1 cellular context compared by ENCODE assay signal in the genomic region with DNA sequence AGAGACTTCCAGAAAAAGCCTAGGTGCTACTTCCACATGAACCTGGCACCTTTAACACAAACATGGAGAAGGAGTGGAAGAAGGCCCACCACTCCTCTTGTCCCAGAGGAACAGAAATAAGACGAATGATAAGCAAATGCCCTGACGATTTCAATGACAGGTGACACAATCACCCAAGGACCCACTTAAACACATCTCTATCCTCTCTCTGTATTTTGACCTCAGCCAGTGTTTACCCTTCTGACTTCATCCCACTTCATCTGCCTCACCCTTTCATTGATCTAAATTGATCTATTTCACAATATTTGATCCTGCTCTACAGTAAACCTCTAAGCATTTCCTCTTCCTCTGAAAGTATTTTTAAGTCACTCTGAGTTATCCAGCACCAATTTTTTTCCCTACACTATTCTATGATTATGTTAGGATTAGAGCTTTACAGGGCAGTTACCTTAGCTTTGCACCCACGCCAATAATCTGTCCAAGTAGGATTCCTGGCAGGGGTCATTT.
TF ChIP-seq lines count a peak whose summit lies in the region.

No MANE protein-coding gene starts in this region.

TF ChIP-seq in HepG2, 621 proteins besides CTCF, POLR2A, EP300 and RAD21 (continued from another document and continues in another):
- TF ChIP-seq, protein P1, sequence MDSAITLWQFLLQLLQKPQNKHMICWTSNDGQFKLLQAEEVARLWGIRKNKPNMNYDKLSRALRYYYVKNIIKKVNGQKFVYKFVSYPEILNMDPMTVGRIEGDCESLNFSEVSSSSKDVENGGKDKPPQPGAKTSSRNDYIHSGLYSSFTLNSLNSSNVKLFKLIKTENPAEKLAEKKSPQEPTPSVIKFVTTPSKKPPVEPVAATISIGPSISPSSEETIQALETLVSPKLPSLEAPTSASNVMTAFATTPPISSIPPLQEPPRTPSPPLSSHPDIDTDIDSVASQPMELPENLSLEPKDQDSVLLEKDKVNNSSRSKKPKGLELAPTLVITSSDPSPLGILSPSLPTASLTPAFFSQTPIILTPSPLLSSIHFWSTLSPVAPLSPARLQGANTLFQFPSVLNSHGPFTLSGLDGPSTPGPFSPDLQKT (CRISPR knock-in tag; IDR thresholded peaks at IDR 0.05; ENCODE audit: borderline replicate concordance) = no peak
- TF ChIP-seq GABPA (IDR thresholded peaks at IDR 0.05; ENCODE audit: low read depth, low read length) = no peak
- TF ChIP-seq GABPA (CRISPR knock-in tag; IDR thresholded peaks at IDR 0.05; ENCODE audit: low read depth) = peak; percentile 52
- TF ChIP-seq ZSCAN30 (CRISPR knock-in tag; IDR thresholded peaks at IDR 0.05) = no peak
- TF ChIP-seq NFYB (CRISPR knock-in tag; IDR thresholded peaks at IDR 0.05) = no peak
- TF ChIP-seq MEIS1 (CRISPR knock-in tag; IDR thresholded peaks at IDR 0.05; ENCODE audit: borderline replicate concordance) = peak; percentile 92; the same call in 1 of the 2 replicates
- TF ChIP-seq ZNF598 (CRISPR knock-in tag; IDR thresholded peaks at IDR 0.05; ENCODE audit: borderline replicate concordance) = no peak
- peak; percentile 87 for TF ChIP-seq SAP130 (CRISPR knock-in tag; IDR thresholded peaks at IDR 0.05; ENCODE audit: low read depth)
- no peak for TF ChIP-seq SP140L (CRISPR knock-in tag; IDR thresholded peaks at IDR 0.05; ENCODE audit: borderline replicate concordance)
- TF ChIP-seq IRF2 (CRISPR knock-in tag; IDR thresholded peaks at IDR 0.05) = peak; percentile 86; the same call in 1 of the 2 replicates
- TF ChIP-seq ZNF224 (CRISPR knock-in tag; IDR thresholded peaks at IDR 0.05) = no peak
- TF ChIP-seq ZNF782 (CRISPR knock-in tag; IDR thresholded peaks at IDR 0.05; ENCODE audit: borderline replicate concordance) = no peak
- no peak for TF ChIP-seq BRCA1 (CRISPR knock-in tag; IDR thresholded peaks at IDR 0.05)
- no peak for TF ChIP-seq SP2 (CRISPR knock-in tag; IDR thresholded peaks at IDR 0.05)
- no peak for TF ChIP-seq ZFAT (CRISPR knock-in tag; conservative IDR thresholded peaks at IDR 0.05)
- no peak for TF ChIP-seq PRPF4 (IDR thresholded peaks at IDR 0.05; ENCODE audit: low read depth, low read length, poor library complexity, severe bottlenecking)
- TF ChIP-seq ZNF644 (CRISPR knock-in tag; IDR thresholded peaks at IDR 0.05; ENCODE audit: low read depth) = 0 out of 2 replicates have a peak, but pooled peaks have one; percentile 13
- TF ChIP-seq PPARG (CRISPR knock-in tag; conservative IDR thresholded peaks at IDR 0.05) = peak; percentile 95
- TF ChIP-seq CBX5 (CRISPR knock-in tag; IDR thresholded peaks at IDR 0.05; ENCODE audit: borderline replicate concordance) = no peak
- TF ChIP-seq GLI4 (CRISPR knock-in tag; IDR thresholded peaks at IDR 0.05; ENCODE audit: borderline replicate concordance) = no peak
- TF ChIP-seq NR2F1 (CRISPR knock-in tag; IDR thresholded peaks at IDR 0.05) = peak; percentile 63 to 66; a peak in 3 of 4 replicates
- no peak for TF ChIP-seq ZNF256 (CRISPR knock-in tag; conservative IDR thresholded peaks at IDR 0.05)
- no peak for TF ChIP-seq NFE2 (CRISPR knock-in tag; IDR thresholded peaks at IDR 0.05)
- TF ChIP-seq, protein P2, sequence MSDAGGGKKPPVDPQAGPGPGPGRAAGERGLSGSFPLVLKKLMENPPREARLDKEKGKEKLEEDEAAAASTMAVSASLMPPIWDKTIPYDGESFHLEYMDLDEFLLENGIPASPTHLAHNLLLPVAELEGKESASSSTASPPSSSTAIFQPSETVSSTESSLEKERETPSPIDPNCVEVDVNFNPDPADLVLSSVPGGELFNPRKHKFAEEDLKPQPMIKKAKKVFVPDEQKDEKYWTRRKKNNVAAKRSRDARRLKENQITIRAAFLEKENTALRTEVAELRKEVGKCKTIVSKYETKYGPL (CRISPR knock-in tag; IDR thresholded peaks at IDR 0.05) = no peak
- TF ChIP-seq, protein P3, sequence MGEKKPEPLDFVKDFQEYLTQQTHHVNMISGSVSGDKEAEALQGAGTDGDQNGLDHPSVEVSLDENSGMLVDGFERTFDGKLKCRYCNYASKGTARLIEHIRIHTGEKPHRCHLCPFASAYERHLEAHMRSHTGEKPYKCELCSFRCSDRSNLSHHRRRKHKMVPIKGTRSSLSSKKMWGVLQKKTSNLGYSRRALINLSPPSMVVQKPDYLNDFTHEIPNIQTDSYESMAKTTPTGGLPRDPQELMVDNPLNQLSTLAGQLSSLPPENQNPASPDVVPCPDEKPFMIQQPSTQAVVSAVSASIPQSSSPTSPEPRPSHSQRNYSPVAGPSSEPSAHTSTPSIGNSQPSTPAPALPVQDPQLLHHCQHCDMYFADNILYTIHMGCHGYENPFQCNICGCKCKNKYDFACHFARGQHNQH (CRISPR knock-in tag; IDR thresholded peaks at IDR 0.05) = peak; percentile 48; the same call in 1 of the 2 replicates
- no peak for TF ChIP-seq SP1 (IDR thresholded peaks at IDR 0.05)
- no peak for TF ChIP-seq SP1 (CRISPR knock-in tag; IDR thresholded peaks at IDR 0.05)
- TF ChIP-seq ZNF577 (CRISPR knock-in tag; IDR thresholded peaks at IDR 0.05; ENCODE audit: borderline replicate concordance, low read depth) = no peak
- TF ChIP-seq THAP9 (CRISPR knock-in tag; IDR thresholded peaks at IDR 0.05; ENCODE audit: borderline replicate concordance) = no peak
- 0 out of 2 replicates have a peak, but pooled peaks have one; percentile 28 for TF ChIP-seq ZNF354B (CRISPR knock-in tag; IDR thresholded peaks at IDR 0.05)
- TF ChIP-seq ZNF557 (CRISPR knock-in tag; IDR thresholded peaks at IDR 0.05) = no peak
- no peak for TF ChIP-seq MAFK (conservative IDR thresholded peaks at IDR 0.05 in 1 of 2, IDR thresholded peaks at IDR 0.05 in 1 of 2; ENCODE audit: low read length in 2 of 2)
- TF ChIP-seq, protein P4, sequence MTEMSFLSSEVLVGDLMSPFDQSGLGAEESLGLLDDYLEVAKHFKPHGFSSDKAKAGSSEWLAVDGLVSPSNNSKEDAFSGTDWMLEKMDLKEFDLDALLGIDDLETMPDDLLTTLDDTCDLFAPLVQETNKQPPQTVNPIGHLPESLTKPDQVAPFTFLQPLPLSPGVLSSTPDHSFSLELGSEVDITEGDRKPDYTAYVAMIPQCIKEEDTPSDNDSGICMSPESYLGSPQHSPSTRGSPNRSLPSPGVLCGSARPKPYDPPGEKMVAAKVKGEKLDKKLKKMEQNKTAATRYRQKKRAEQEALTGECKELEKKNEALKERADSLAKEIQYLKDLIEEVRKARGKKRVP (CRISPR knock-in tag; IDR thresholded peaks at IDR 0.05) = peak in 1 of 2 experiments; percentile 74; a peak in 2 of 4 replicates
- TF ChIP-seq HES4 (CRISPR knock-in tag; IDR thresholded peaks at IDR 0.05; ENCODE audit: borderline replicate concordance) = no peak
- no peak for TF ChIP-seq KDM5B (CRISPR knock-in tag; IDR thresholded peaks at IDR 0.05; ENCODE audit: borderline replicate concordance)
- TF ChIP-seq, protein P5, sequence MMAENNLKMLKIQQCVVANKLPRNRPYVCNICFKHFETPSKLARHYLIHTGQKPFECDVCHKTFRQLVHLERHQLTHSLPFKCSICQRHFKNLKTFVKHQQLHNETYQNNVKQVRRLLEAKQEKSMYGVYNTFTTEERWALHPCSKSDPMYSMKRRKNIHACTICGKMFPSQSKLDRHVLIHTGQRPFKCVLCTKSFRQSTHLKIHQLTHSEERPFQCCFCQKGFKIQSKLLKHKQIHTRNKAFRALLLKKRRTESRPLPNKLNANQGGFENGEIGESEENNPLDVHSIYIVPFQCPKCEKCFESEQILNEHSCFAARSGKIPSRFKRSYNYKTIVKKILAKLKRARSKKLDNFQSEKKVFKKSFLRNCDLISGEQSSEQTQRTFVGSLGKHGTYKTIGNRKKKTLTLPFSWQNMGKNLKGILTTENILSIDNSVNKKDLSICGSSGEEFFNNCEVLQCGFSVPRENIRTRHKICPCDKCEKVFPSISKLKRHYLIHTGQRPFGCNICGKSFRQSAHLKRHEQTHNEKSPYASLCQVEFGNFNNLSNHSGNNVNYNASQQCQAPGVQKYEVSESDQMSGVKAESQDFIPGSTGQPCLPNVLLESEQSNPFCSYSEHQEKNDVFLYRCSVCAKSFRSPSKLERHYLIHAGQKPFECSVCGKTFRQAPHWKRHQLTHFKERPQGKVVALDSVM (CRISPR knock-in tag; IDR thresholded peaks at IDR 0.05) = no peak
- TF ChIP-seq ZNF567 (CRISPR knock-in tag; IDR thresholded peaks at IDR 0.05; ENCODE audit: borderline replicate concordance) = no peak
- no peak for TF ChIP-seq ZZZ3 (CRISPR knock-in tag; IDR thresholded peaks at IDR 0.05; ENCODE audit: borderline replicate concordance)
- TF ChIP-seq JUNB (CRISPR knock-in tag; IDR thresholded peaks at IDR 0.05; ENCODE audit: borderline replicate concordance) = peak; percentile 87; the same call in 1 of the 2 replicates
- no peak for TF ChIP-seq MYNN (CRISPR knock-in tag; IDR thresholded peaks at IDR 0.05; ENCODE audit: low read depth)
- TF ChIP-seq ZNF431 (CRISPR knock-in tag; IDR thresholded peaks at IDR 0.05; ENCODE audit: borderline replicate concordance, low read depth) = no peak
- no peak for TF ChIP-seq SRF (IDR thresholded peaks at IDR 0.05; ENCODE audit: low read depth, low read length)
- TF ChIP-seq POLR2G (IDR thresholded peaks at IDR 0.05; ENCODE audit: low read depth, low read length) = 0 out of 2 replicates have a peak, but pooled peaks have one; percentile 43
- TF ChIP-seq ZNF530 (CRISPR knock-in tag; IDR thresholded peaks at IDR 0.05; ENCODE audit: low read depth) = no peak
- peak; percentile 81; the same call in 1 of the 2 replicates for TF ChIP-seq ATF2 (CRISPR knock-in tag; IDR thresholded peaks at IDR 0.05)
- TF ChIP-seq ZNF12 (CRISPR knock-in tag; IDR thresholded peaks at IDR 0.05) = peak; percentile 25; the same call in 1 of the 2 replicates
- peak; percentile 78; the same call in 1 of the 2 replicates for TF ChIP-seq FOXK1 (CRISPR knock-in tag; IDR thresholded peaks at IDR 0.05; ENCODE audit: borderline replicate concordance, low read depth)
- TF ChIP-seq, protein P6, sequence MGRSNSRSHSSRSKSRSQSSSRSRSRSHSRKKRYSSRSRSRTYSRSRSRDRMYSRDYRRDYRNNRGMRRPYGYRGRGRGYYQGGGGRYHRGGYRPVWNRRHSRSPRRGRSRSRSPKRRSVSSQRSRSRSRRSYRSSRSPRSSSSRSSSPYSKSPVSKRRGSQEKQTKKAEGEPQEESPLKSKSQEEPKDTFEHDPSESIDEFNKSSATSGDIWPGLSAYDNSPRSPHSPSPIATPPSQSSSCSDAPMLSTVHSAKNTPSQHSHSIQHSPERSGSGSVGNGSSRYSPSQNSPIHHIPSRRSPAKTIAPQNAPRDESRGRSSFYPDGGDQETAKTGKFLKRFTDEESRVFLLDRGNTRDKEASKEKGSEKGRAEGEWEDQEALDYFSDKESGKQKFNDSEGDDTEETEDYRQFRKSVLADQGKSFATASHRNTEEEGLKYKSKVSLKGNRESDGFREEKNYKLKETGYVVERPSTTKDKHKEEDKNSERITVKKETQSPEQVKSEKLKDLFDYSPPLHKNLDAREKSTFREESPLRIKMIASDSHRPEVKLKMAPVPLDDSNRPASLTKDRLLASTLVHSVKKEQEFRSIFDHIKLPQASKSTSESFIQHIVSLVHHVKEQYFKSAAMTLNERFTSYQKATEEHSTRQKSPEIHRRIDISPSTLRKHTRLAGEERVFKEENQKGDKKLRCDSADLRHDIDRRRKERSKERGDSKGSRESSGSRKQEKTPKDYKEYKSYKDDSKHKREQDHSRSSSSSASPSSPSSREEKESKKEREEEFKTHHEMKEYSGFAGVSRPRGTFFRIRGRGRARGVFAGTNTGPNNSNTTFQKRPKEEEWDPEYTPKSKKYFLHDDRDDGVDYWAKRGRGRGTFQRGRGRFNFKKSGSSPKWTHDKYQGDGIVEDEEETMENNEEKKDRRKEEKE (IDR thresholded peaks at IDR 0.05) = no peak
- no peak for TF ChIP-seq ZNF674 (CRISPR knock-in tag; IDR thresholded peaks at IDR 0.05; ENCODE audit: low read depth)
- peak; percentile 54 for TF ChIP-seq HNF4G (IDR thresholded peaks at IDR 0.05; ENCODE audit: borderline replicate concordance, low read depth, low read length)
- peak; percentile 74; the same call in 1 of the 2 replicates for TF ChIP-seq HNF4G (CRISPR knock-in tag; IDR thresholded peaks at IDR 0.05; ENCODE audit: borderline replicate concordance, low read depth)
- peak; percentile 91 for TF ChIP-seq NR2F6 (IDR thresholded peaks at IDR 0.05)
- TF ChIP-seq NR2F6 (CRISPR knock-in tag; IDR thresholded peaks at IDR 0.05) = peak; percentile 90
